Comparison of ENCODE assay signal across 10 cellular contexts in the genomic region with DNA sequence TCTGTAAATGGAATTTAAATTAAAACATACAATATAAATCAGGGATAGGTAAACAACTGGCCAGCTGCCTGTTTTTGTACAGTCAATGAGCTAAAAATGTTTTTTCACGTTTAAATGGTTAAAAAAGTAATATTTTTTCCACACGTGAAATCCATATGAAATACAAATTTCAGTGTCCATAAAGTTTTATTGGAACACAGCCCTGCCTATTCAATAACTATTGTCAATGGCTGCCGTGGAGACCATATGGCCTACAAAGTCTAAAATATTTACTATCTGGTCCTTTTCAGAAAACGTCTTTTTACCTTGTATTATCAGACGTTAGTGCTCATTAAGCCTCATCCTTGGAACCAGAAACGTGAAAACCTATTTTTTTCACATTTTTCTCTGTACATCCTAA. TPM values are rescaled to one million over a fixed set of nuclear protein-coding genes. Genes with fewer than 3 reads are reported as not detected.
DNase-seq lines count a peak whose midpoint lies in the region; ATAC-seq and TF ChIP-seq lines count a peak whose summit lies in the region.
"Had no signal": no experiment of that assay in that cellular context is flagged by ENCODE, and none has a peak within 500 bp of the region (broad histone marks: within the 10 kb centered on the region; RNA-seq: fewer than 3 reads in every experiment).

No MANE protein-coding gene starts in this region.

- H3K4me3 Mint-ChIP-seq in MCF 10A (ENCODE audit: unreplicated experiment), result no peak overlapping the region
- H3K4me3 Mint-ChIP-seq in naive B cell, result peak overlapping the region in 5 of 8 donors; percentile 75 to 89 (median 83)
- H3K4me3 Mint-ChIP-seq in CD8-positive, alpha-beta memory T cell, result peak overlapping the region in 3 of 7 donors; percentile 76 to 89 (median 83)

- no peak overlapping the region for H3K9ac ChIP-seq in mammary epithelial cell (ENCODE audit: insufficient read depth, low read length)

- H3K79me2 ChIP-seq in mammary epithelial cell (ENCODE audit: insufficient read depth, low read length), result no peaks in the 10 kb centered on the region

- H3K36me3 ChIP-seq in breast epithelium (no peaks in the 10 kb centered on the region), mammary epithelial cell (ENCODE audit: insufficient read depth, low read length) (no peaks in the 10 kb centered on the region), transverse colon (no peaks in the 10 kb centered on the region)
- H3K36me3 ChIP-seq in CD8-positive, alpha-beta memory T cell (ENCODE audit: insufficient read depth, low read length), result no peaks in the 10 kb centered on the region

- no peaks in the 10 kb centered on the region for H3K9me3 Mint-ChIP-seq in MCF 10A (ENCODE audit: unreplicated experiment)
- peaks cover 0 to 2% (median 0%) of the 10 kb centered on the region in 7 donors for H3K9me3 Mint-ChIP-seq in naive B cell
- no peaks in the 10 kb centered on the region for H3K9me3 Mint-ChIP-seq in CD8-positive, alpha-beta memory T cell
- H3K9me3 Mint-ChIP-seq: activated CD4-positive, alpha-beta T cell treated with anti-CD3 and anti-CD28 coated beads, Interleukin-2, amount 10 ng/mL, durations not matched to agents 24 days and 14 days had no signal

- no peak for TF ChIP-seq EP300 in transverse colon (IDR thresholded peaks at IDR 0.05; ENCODE audit: low read depth)

- H3K27me3 ChIP-seq in breast epithelium, result no peaks in the 10 kb centered on the region
- H3K27me3 ChIP-seq in mammary epithelial cell (ENCODE audit: insufficient read depth, low read length), result no peaks in the 10 kb centered on the region
- H3K27me3 ChIP-seq in transverse colon, result no peaks in the 10 kb centered on the region
- H3K27me3 ChIP-seq in CD8-positive, alpha-beta memory T cell (ENCODE audit: insufficient read depth, low read length, poor library complexity, severe bottlenecking), result no peaks in the 10 kb centered on the region

- POLR2A ChIA-PET in MCF 10A (lab: Yijun Ruan, JAX), result interaction anchor here (0.7 to 3.4 kb wide), 8 partner anchors 8 to 201 kb away, joined by 3 to 24 read pairs (median 4); a partner anchor contains a TSS
- POLR2A ChIA-PET in CD8-positive, alpha-beta memory T cell (lab: Charles Lee), result no interaction called here

- CTCF ChIA-PET in MCF 10A (lab: Yijun Ruan, JAX), result interaction anchor here (1.2 kb wide), 1 partner anchor 47 kb away, joined by 3 read pairs; no protein-coding TSS in a partner anchor
- CTCF ChIA-PET in mammary epithelial cell (lab: Charles Lee; ENCODE audit: low non-redundant PET), result no interaction called here
- CTCF ChIA-PET in CD8-positive, alpha-beta memory T cell (lab: Charles Lee), result no interaction called here

- in situ Hi-C loops in mammary epithelial cell (cut with MboI; ENCODE audit: low sequenced_read_pairs in 2 of 2) (no loop called here), transverse colon (cut with MboI; ENCODE audit: low pct_ligation_motif_present in 1 of 4, low pct_unique_long_range_greater_than_20kb in 1 of 4, low sequenced_read_pairs in 3 of 4) (no loop called here)

- TF ChIP-seq POLR2A in breast epithelium (IDR thresholded peaks at IDR 0.05), result no peak
- TF ChIP-seq POLR2A in transverse colon (IDR thresholded peaks at IDR 0.05), result no peak

- H3K4me1 Mint-ChIP-seq in MCF 10A (ENCODE audit: insufficient read depth, unreplicated experiment) (peaks cover 23% of the 10 kb centered on the region), naive B cell (peaks cover 7 to 8% (median 8%) of the 10 kb centered on the region in 3 donors)
- H3K4me1 Mint-ChIP-seq in CD8-positive, alpha-beta memory T cell, result peaks cover 7 to 13% (median 10%) of the 10 kb centered on the region in 3 donors

- H3K36me3 Mint-ChIP-seq in MCF 10A (ENCODE audit: insufficient read depth, unreplicated experiment) (no peaks in the 10 kb centered on the region), naive B cell (no peaks in the 10 kb centered on the region)
- peaks cover 0 to 2% (median 0%) of the 10 kb centered on the region in 3 donors for H3K36me3 Mint-ChIP-seq in CD8-positive, alpha-beta memory T cell

- DNase-seq in MCF 10A (ENCODE audit: unreplicated experiment), result no peak
- no peak for DNase-seq in breast epithelium (ENCODE audit: low spot score in 2 of 2)
- DNase-seq in mammary epithelial cell, result no peak
- DNase-seq in naive B cell, result no peak
- no peak for DNase-seq in transverse colon
- no peak for DNase-seq in NCI-H2107 (lab: John Stamatoyannopoulos, UW)
- no peak for DNase-seq in NCI-H1694 (lab: John Stamatoyannopoulos, UW)
- DNase-seq in CD8-positive, alpha-beta memory T cell, result no peak
- DNase-seq: activated CD4-positive, alpha-beta T cell treated with anti-CD3 and anti-CD28 coated beads, Interleukin-2, amount 10 ng/mL, durations not matched to agents 24 days and 14 days; activated gamma-delta T cell treated with Interleukin-2 at 50 U/mL for 16 hours had no signal

- dilution Hi-C loops in mammary epithelial cell (cut with HindIII; ENCODE audit: low sequenced_read_pairs), result no loop called here

- TF ChIP-seq CTCF in MCF 10A (IDR thresholded peaks at IDR 0.05; ENCODE audit: unreplicated experiment) (no peak), breast epithelium (IDR thresholded peaks at IDR 0.05) (no peak), mammary epithelial cell (conservative IDR thresholded peaks at IDR 0.05 in 1 of 2, IDR thresholded peaks at IDR 0.05 in 1 of 2; ENCODE audit: extremely low read depth in 1 of 2, insufficient read depth in 1 of 2, low read depth in 1 of 2, low read length in 2 of 2) (no peak), transverse colon (IDR thresholded peaks at IDR 0.05) (no peak)

- H3K9me3 ChIP-seq in breast epithelium (no peaks in the 10 kb centered on the region), mammary epithelial cell (replicated peaks; ENCODE audit: insufficient read depth, low read length) (no peaks in the 10 kb centered on the region), transverse colon (no peaks in the 10 kb centered on the region)
- no peaks in the 10 kb centered on the region for H3K9me3 ChIP-seq in CD8-positive, alpha-beta memory T cell (ENCODE audit: low read length)

- H2AFZ ChIP-seq in mammary epithelial cell (ENCODE audit: low read depth, low read length), result peak overlapping the region; percentile 96

- BruUV-seq in MCF 10A (replicated peaks; lab: Mats Ljungman, UMichigan) (no TSS peak), mammary epithelial cell (replicated peaks; lab: Mats Ljungman, UMichigan) (no TSS peak)

- H3K27me3 Mint-ChIP-seq in MCF 10A (ENCODE audit: insufficient read depth, unreplicated experiment) (no peaks in the 10 kb centered on the region), naive B cell (peaks cover 6 to 23% (median 17%) of the 10 kb centered on the region in 3 donors)
- peaks cover 6 to 27% of the 10 kb centered on the region in 2 donors for H3K27me3 Mint-ChIP-seq in CD8-positive, alpha-beta memory T cell

- H3K4me2 ChIP-seq in mammary epithelial cell (ENCODE audit: insufficient read depth, low read depth, low read length), result no peak overlapping the region

- WGBS in mammary epithelial cell (ENCODE audit: low coverage, missing lambda C conversion rate), result 98% methylated on average over 6 of the region's 6 CpGs
- 81 to 86% methylated on average over 6 of the region's 6 CpGs for WGBS in transverse colon (ENCODE audit: low coverage in 1 of 2), 2 donors

- no peak for ATAC-seq in naive B cell (ENCODE audit: low read depth in 2 of 2)

- H3K4me3 ChIP-seq in breast epithelium (no peak overlapping the region), mammary epithelial cell (replicated peaks in 1 of 3; ENCODE audit: insufficient read depth in 1 of 3, low read depth in 2 of 3, low read length in 3 of 3) (no peak overlapping the region), transverse colon (no peak overlapping the region)
- H3K4me3 ChIP-seq in CD8-positive, alpha-beta memory T cell (ENCODE audit: low read length), result no peak overlapping the region

- H3K27ac Mint-ChIP-seq in MCF 10A (ENCODE audit: low read depth, unreplicated experiment), result peak overlapping the region; percentile 88
- H3K27ac Mint-ChIP-seq in naive B cell, result no peak overlapping the region
- H3K27ac Mint-ChIP-seq in CD8-positive, alpha-beta memory T cell, result peak overlapping the region in 1 of 8 donors; percentile 31

- intact Hi-C loops in MCF 10A (cut with micrococcal nuclease), result loop anchor here (5.0 kb wide), 1 partner anchor 158 kb away; no protein-coding TSS in a partner anchor
- intact Hi-C loops in breast epithelium (cut with DNase I; ENCODE audit: low total_unique reads), result no loop called here
- intact Hi-C loops in mammary epithelial cell (cut with micrococcal nuclease), result loop anchor here (2.0 to 5.0 kb wide), 4 partner anchors 47 to 270 kb away; no protein-coding TSS in a partner anchor
- intact Hi-C loops in transverse colon (cut with DNase I; ENCODE audit: low total_unique reads), result no loop called here

- H3K4me1 ChIP-seq in breast epithelium, result no peaks in the 10 kb centered on the region
- H3K4me1 ChIP-seq in mammary epithelial cell (ENCODE audit: insufficient read depth, low read length), result peaks cover 22% of the 10 kb centered on the region
- peaks cover 0 to 13% (median 9%) of the 10 kb centered on the region in 4 donors for H3K4me1 ChIP-seq in transverse colon
- H3K4me1 ChIP-seq in CD8-positive, alpha-beta memory T cell (ENCODE audit: insufficient read depth, low read length), result no peaks in the 10 kb centered on the region

- no peaks in the 10 kb centered on the region for H4K20me1 ChIP-seq in mammary epithelial cell (ENCODE audit: insufficient read depth, low read length)

- H3K27ac ChIP-seq in breast epithelium (no peak overlapping the region), mammary epithelial cell (ENCODE audit: insufficient read depth, low read depth, low read length) (no peak overlapping the region), transverse colon (peak overlapping the region in 3 of 4 donors; percentile 86 to 93 (median 87))
- H3K27ac ChIP-seq in CD8-positive, alpha-beta memory T cell (ENCODE audit: low read depth, low read length), result no peak overlapping the region

RNA-seq across cellular contexts. Expression of a gene that starts 1.3 kb away (rescaled TPM):
- total RNA-seq in MCF 10A (2022), result 2.6 and 3.1 TPM in 2 replicates
- total RNA-seq in breast epithelium, result 1 to 10 TPM in 2 of 3 donors, under 1 TPM in 1; 0.33 to 3.4 (median 2.3) TPM
- total RNA-seq in mammary epithelial cell, result 1 to 10 TPM; 3.0 to 3.9 TPM
- polyA plus RNA-seq in mammary epithelial cell, result 3.6 TPM
- polyA minus RNA-seq in mammary epithelial cell, result not detected
- not detected for polyA plus RNA-seq in naive B cell (ENCODE audit: low read depth in 6 of 6)
- 1 to 10 TPM in 1 of 4 donors, under 1 TPM in 1, not detected in 2; 0.96 to 1.4 TPM for total RNA-seq in transverse colon
- total RNA-seq in CD8-positive, alpha-beta memory T cell, result under 1 TPM; 0.35 to 0.84 TPM
- polyA plus RNA-seq in CD8-positive, alpha-beta memory T cell, result not detected

Comparison
In these comparisons a context has a peak if more than half of its experiments do, and no peak if none do; other contexts are left out.
1. intact Hi-C loops: an anchor here in MCF 10A (5.0 kb wide) and mammary epithelial cell (2.0 to 5.0 kb wide); none called in breast epithelium and transverse colon.
2. H3K27ac ChIP-seq: peak in transverse colon (3 of 4); none in breast epithelium (0 of 2), mammary epithelial cell (single experiment) and CD8-positive, alpha-beta memory T cell (single experiment).